In genomic region chr1:50236656-50237055, GRCh38 we compare ENCODE assay signal across 9 cellular contexts.
"Had no signal": no experiment of that assay in that cellular context is flagged by ENCODE, and none has a peak within 500 bp of the region (broad histone marks: within the 10 kb centered on the region; RNA-seq: fewer than 3 reads in every experiment).

No MANE protein-coding gene starts in this region.

- H3K27ac Mint-ChIP-seq: HFFc6, IgD-negative memory B cell had no signal

- H2AFZ ChIP-seq: GM23248 had no signal

- ATAC-seq: HCT116, HepG2 had no signal

- H3K27ac ChIP-seq: GM23248, HL-60 had no signal

- H3K36me3 ChIP-seq: HAP-1 had no signal

- H3K9ac ChIP-seq: GM23248 had no signal

- H3K4me3 Mint-ChIP-seq: HFFc6, IgD-negative memory B cell had no signal

- H3K4me1 ChIP-seq: HAP-1 had no signal

- H3K4me3 ChIP-seq: GM23248, HAP-1 had no signal

- H3K36me3 Mint-ChIP-seq: IgD-negative memory B cell had no signal

- H3K4me1 Mint-ChIP-seq: IgD-negative memory B cell had no signal

- DNase-seq: GM23248, GOT3, H7, HFFc6 had no signal

- H3K9me3 ChIP-seq: HAP-1 had no signal
